In genomic region chr1:211612786-211613107, GRCh38 we compare ENCODE assay signal across 2 cellular contexts.
TF ChIP-seq lines count a peak whose summit lies in the region.

No MANE protein-coding gene starts in this region.

TF ChIP-seq in HCT116, 20 proteins besides CTCF, POLR2A, EP300 and RAD21:
- TF ChIP-seq ZBTB33 (IDR thresholded peaks at IDR 0.05; ENCODE audit: extremely low read depth, insufficient replicate concordance, low read length) (no peak), TCF7L2 (IDR thresholded peaks at IDR 0.05; ENCODE audit: borderline replicate concordance, extremely low read depth, insufficient read depth, insufficient read length) (no peak), CBX3 (IDR thresholded peaks at IDR 0.05; ENCODE audit: low read depth) (no peak), SP1 (IDR thresholded peaks at IDR 0.05; ENCODE audit: low read depth) (no peak), CEBPB (IDR thresholded peaks at IDR 0.05; ENCODE audit: low read depth) (no peak), FOSL1 (IDR thresholded peaks at IDR 0.05; ENCODE audit: low read depth) (no peak), ATF3 (IDR thresholded peaks at IDR 0.05) (no peak), ZFX (IDR thresholded peaks at IDR 0.05) (no peak), EGR1 (IDR thresholded peaks at IDR 0.05; ENCODE audit: low read depth) (no peak), YY1 (IDR thresholded peaks at IDR 0.05; ENCODE audit: extremely low read depth, insufficient replicate concordance, low read depth, low read length) (no peak), EZH2phosphoT487 (IDR thresholded peaks at IDR 0.05; ENCODE audit: borderline replicate concordance) (no peak), REST (IDR thresholded peaks at IDR 0.05; ENCODE audit: low read depth) (no peak), POLR2AphosphoS5 (IDR thresholded peaks at IDR 0.05; ENCODE audit: low read depth, low read length) (no peak), SIN3A (IDR thresholded peaks at IDR 0.05; ENCODE audit: low read depth) (no peak)

TF ChIP-seq in SK-N-SH, 30 proteins besides CTCF, POLR2A, EP300 and RAD21 (continued from another document):
- TF ChIP-seq USF2 (IDR thresholded peaks at IDR 0.05; ENCODE audit: borderline replicate concordance, low read depth, low read length) = no peak
- TF ChIP-seq RXRA (IDR thresholded peaks at IDR 0.05; ENCODE audit: borderline replicate concordance, low read depth) = no peak
- TF ChIP-seq USF1 (IDR thresholded peaks at IDR 0.05; ENCODE audit: borderline replicate concordance, low read depth) = no peak
TF ChIP-seq in SK-N-SH: peak in this region for 0.
